17 cellular contexts compared by ENCODE assay signal in the genomic region with DNA sequence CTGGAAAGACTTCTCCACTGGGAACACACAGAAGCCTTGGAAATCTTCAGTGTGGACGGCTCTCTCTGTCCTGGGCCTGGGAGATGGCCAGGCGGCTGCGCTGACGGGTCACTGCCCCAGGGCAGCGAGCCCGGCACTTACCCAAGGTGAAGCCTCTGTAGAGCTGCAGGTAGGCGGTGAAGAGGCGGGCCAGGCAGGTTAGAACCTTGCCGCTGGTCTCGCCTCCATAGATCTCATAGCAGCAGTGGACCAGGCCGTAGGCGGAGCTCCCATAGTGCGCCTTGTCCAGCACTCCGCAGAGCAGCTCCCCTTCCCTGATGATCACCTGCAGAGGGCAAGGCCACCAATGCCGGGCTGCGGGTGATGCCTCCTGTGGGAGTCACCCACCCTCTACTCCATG.
"Had no signal": no experiment of that assay in that cellular context is flagged by ENCODE, and none has a peak within 500 bp of the region (broad histone marks: within the 10 kb centered on the region; RNA-seq: fewer than 3 reads in every experiment).

No MANE protein-coding gene starts in this region.

- H3K9me3 Mint-ChIP-seq: effector memory CD8-positive, alpha-beta T cell; mesothelial cell of epicardium; stimulated activated naive CD8-positive, alpha-beta T cell treated with anti-CD3 and anti-CD28 coated beads, Interleukin-15, Interleukin-2, amounts not matched to agents 100 ng/mL and 50 ng/mL, for 24 hours; T-helper 2 cell treated with Interferon-gamma antibody and Interleukin-4, amounts not matched to agents 5 μg/mL and 100 μg/mL, for 36 hours had no signal

- H3K9me3 ChIP-seq: psoas muscle, SK-N-SH, upper lobe of right lung had no signal

- H3K4me2 ChIP-seq: SK-N-SH had no signal

- H3K27me3 Mint-ChIP-seq: effector memory CD8-positive, alpha-beta T cell; stimulated activated naive CD8-positive, alpha-beta T cell treated with anti-CD3 and anti-CD28 coated beads, Interleukin-15, Interleukin-2, amounts not matched to agents 100 ng/mL and 50 ng/mL, for 24 hours had no signal

- H3K4me3 Mint-ChIP-seq: activated CD8-positive, alpha-beta T cell treated with anti-CD3 and anti-CD28 coated beads, Interleukin-2, amount 10 ng/mL, durations not matched to agents 7 days and 5 days; effector memory CD8-positive, alpha-beta T cell; mesothelial cell of epicardium; stimulated activated naive CD8-positive, alpha-beta T cell treated with anti-CD3 and anti-CD28 coated beads, Interleukin-15, Interleukin-2, amounts not matched to agents 100 ng/mL and 50 ng/mL, for 24 hours; T-helper 2 cell treated with Interferon-gamma antibody and Interleukin-4, amounts not matched to agents 5 μg/mL and 100 μg/mL, for 36 hours had no signal

- H3K27ac Mint-ChIP-seq: activated CD8-positive, alpha-beta T cell treated with anti-CD3 and anti-CD28 coated beads, Interleukin-2, amount 10 ng/mL, durations not matched to agents 7 days and 5 days; effector memory CD8-positive, alpha-beta T cell; mesothelial cell of epicardium; stimulated activated naive CD8-positive, alpha-beta T cell treated with anti-CD3 and anti-CD28 coated beads, Interleukin-15, Interleukin-2, amounts not matched to agents 100 ng/mL and 50 ng/mL, for 24 hours; T-helper 2 cell treated with Interferon-gamma antibody and Interleukin-4, amounts not matched to agents 5 μg/mL and 100 μg/mL, for 36 hours had no signal

- H3K27me3 ChIP-seq: upper lobe of right lung had no signal

- H3K4me1 ChIP-seq: upper lobe of right lung had no signal

- H3K4me3 ChIP-seq: lung, psoas muscle, upper lobe of right lung had no signal

- H3K9ac ChIP-seq: SK-N-SH had no signal

- H3K27ac ChIP-seq: psoas muscle, upper lobe of right lung had no signal

- DNase-seq: activated CD4-positive, alpha-beta T cell treated with anti-CD3 and anti-CD28 coated beads for 4 hours; activated CD8-positive, alpha-beta T cell treated with anti-CD3 and anti-CD28 coated beads, Interleukin-2, amount 10 ng/mL, durations not matched to agents 7 days and 5 days; activated naive CD4-positive, alpha-beta T cell treated with Interleukin-2 at 50 U/mL for 16 hours; effector memory CD8-positive, alpha-beta T cell; psoas muscle; right cardiac atrium; SHP77 treated with DMSO at 0.1 percent for 48 hours; SK-N-SH; small intestine; stimulated activated CD4-positive, alpha-beta T cell treated with anti-CD3 and anti-CD28 coated beads, Interleukin-15, amount 100 ng/mL, for 24 hours; stimulated activated CD4-positive, alpha-beta T cell treated with anti-CD3 and anti-CD28 coated beads, Interleukin-2, amount 100 ng/mL, for 48 hours; upper lobe of right lung had no signal

- ATAC-seq: activated CD8-positive, alpha-beta T cell treated with anti-CD3 and anti-CD28 coated beads, Interleukin-2, amount 10 ng/mL, durations not matched to agents 7 days and 5 days; effector memory CD8-positive, alpha-beta T cell; left colon; upper lobe of right lung had no signal

- H3K4me1 Mint-ChIP-seq: mesothelial cell of epicardium had no signal
